Comparison of ENCODE assay signal across 8 cellular contexts in genomic region chr17:64963814-64964213, GRCh38. TPM values are rescaled to one million over a fixed set of nuclear protein-coding genes. Genes with fewer than 3 reads are reported as not detected.
DNase-seq lines count a peak whose midpoint lies in the region; ATAC-seq, FAIRE-seq and TF ChIP-seq lines count a peak whose summit lies in the region.
"Not testable (repeated sequence)": the region's sequence is repeated elsewhere in the genome, so short reads cannot be mapped to it uniquely, and the experiment has no call there.

No MANE protein-coding gene starts in this region.

- intact Hi-C loops in psoas muscle (cut with DNase I) = loop anchor here (5.0 kb wide), 3 partner anchors 42 to 138 kb away; partner anchors contain the start of gene GNA13 (in 1 of the 2)

- peak; percentile 48 to 49; a peak in 4 of 5 replicates for TF ChIP-seq RAD21 in A549 (conservative IDR thresholded peaks at IDR 0.05 in 1 of 2, IDR thresholded peaks at IDR 0.05 in 1 of 2)

- not testable (repeated sequence) for H3K9me3 ChIP-seq in A549; DND-41 (ENCODE audit: insufficient read depth, low read length, severe bottlenecking); OCI-LY1 (ENCODE audit: low read length); T-helper 17 cell (ENCODE audit: control insufficient read depth, low read length, poor library complexity, severe bottlenecking); psoas muscle

- not testable (repeated sequence) for H3K36me3 Mint-ChIP-seq in T-helper 17 cell (ENCODE audit: low read depth); immature natural killer cell

- not testable (repeated sequence) for H3K9me3 Mint-ChIP-seq in immature natural killer cell

- TF ChIP-seq POLR2A in A549 (IDR thresholded peaks at IDR 0.05; ENCODE audit: low read length) = not testable (repeated sequence)

- not testable (repeated sequence) for H4K20me1 ChIP-seq in DND-41 (ENCODE audit: insufficient read depth, low read length); OCI-LY1 (ENCODE audit: insufficient read depth, low read length)

- not testable (repeated sequence) for H3K4me3 ChIP-seq in A549; DND-41 (ENCODE audit: low read depth in 1 of 2, low read length in 2 of 2); OCI-LY1 (ENCODE audit: low read depth, low read length, poor library complexity, severe bottlenecking); astrocyte of the spinal cord (ENCODE audit: low read depth, low read length); psoas muscle

- not testable (repeated sequence) for H3F3A ChIP-seq in OCI-LY1 (ENCODE audit: insufficient read depth, low read length)

- H3K27me3 ChIP-seq in DND-41 (ENCODE audit: insufficient read depth, low read length, poor library complexity); OCI-LY1 (ENCODE audit: insufficient read depth, low read length); psoas muscle (ENCODE audit: insufficient read depth in 3 of 3, low read length in 2 of 3): not testable (repeated sequence)

- H3K4me1 ChIP-seq in A549 = peaks cover 24% of the 10 kb centered on the region; the same call in 2 of the 3 replicates
- peaks cover 65% of the 10 kb centered on the region for H3K4me1 ChIP-seq in DND-41 (ENCODE audit: insufficient read depth, low read length)
- H3K4me1 ChIP-seq in OCI-LY1 (ENCODE audit: insufficient read depth, low read length, severe bottlenecking) = peaks cover 80% of the 10 kb centered on the region
- H3K4me1 ChIP-seq in psoas muscle = peaks cover 15% of the 10 kb centered on the region

- POLR2A ChIA-PET in A549 (lab: Yijun Ruan, JAX) = interaction anchor here (1.0 to 1.4 kb wide), 2 partner anchors 12 to 192 kb away, joined by 3 to 5 read pairs; no protein-coding TSS in a partner anchor

- not testable (repeated sequence) for H2AFZ ChIP-seq in DND-41 (ENCODE audit: low read depth, low read length); OCI-LY1 (ENCODE audit: low read length)

- H3K27ac Mint-ChIP-seq in T-helper 17 cell (peak overlapping the region; percentile 95), immature natural killer cell (peak overlapping the region; percentile 64 to 98 (median 86))

- DNase-seq in A549 (ENCODE audit: low read depth in 1 of 2, low spot score in 1 of 2); DND-41; T-helper 17 cell; astrocyte of the spinal cord (ENCODE audit: low read depth, low spot score); immature natural killer cell; psoas muscle: not testable (repeated sequence)
- DNase-seq in Kasumi-1 (lab: John Stamatoyannopoulos, UW) = peak; percentile 17

- not testable (repeated sequence) for ATAC-seq in A549; DND-41 (ENCODE audit: insufficient read depth, low read depth); T-helper 17 cell; psoas muscle

- not testable (repeated sequence) for H3K4me2 ChIP-seq in A549; DND-41 (ENCODE audit: insufficient read depth, low read length)
- peak overlapping the region; percentile 35; the same call in 1 of the 2 replicates for H3K4me2 ChIP-seq in OCI-LY1 (ENCODE audit: low read length)

- FAIRE-seq in A549 (lab: Jason Lieb, UNC) = not testable (repeated sequence)

- H3K4me3 Mint-ChIP-seq in T-helper 17 cell, immature natural killer cell: not testable (repeated sequence)

- not testable (repeated sequence) for TF ChIP-seq EP300 in A549 (IDR thresholded peaks at IDR 0.05)

- CTCF ChIA-PET in A549 (lab: Yijun Ruan, JAX) = interaction anchor here (0.6 to 10.7 kb wide), 15 partner anchors 10 to 235 kb away, joined by 3 to 125 read pairs (median 5); partner anchors contain the start of genes GNA13, LRRC37A3 and RGS9

- in situ Hi-C loops in astrocyte of the spinal cord (cut with HindIII; ENCODE audit: low sequenced_read_pairs) = not testable (repeated sequence)

- not testable (repeated sequence) for H3K9me2 ChIP-seq in OCI-LY1 (ENCODE audit: low read depth, low read length)

- WGBS in A549 (ENCODE audit: missing lambda C conversion rate) = 96% methylated on average over 2 of the region's 2 CpGs
- WGBS in psoas muscle, 3 donors = 86 to 95% (median 91%) methylated on average over 2 of the region's 2 CpGs

- not testable (repeated sequence) for H3K27ac ChIP-seq in A549
- peak overlapping the region; percentile 51 for H3K27ac ChIP-seq in DND-41 (ENCODE audit: low read length)
- peak overlapping the region; percentile 97 for H3K27ac ChIP-seq in OCI-LY1 (ENCODE audit: low read depth, low read length, poor library complexity, severe bottlenecking)
- H3K27ac ChIP-seq in psoas muscle = peak overlapping the region; percentile 83

- not testable (repeated sequence) for H3K9ac ChIP-seq in DND-41 (ENCODE audit: low read depth, low read length); OCI-LY1 (ENCODE audit: low read length)

- peak; percentile 37; the same call in 2 of the 3 replicates for TF ChIP-seq CTCF in A549 (IDR thresholded peaks at IDR 0.05)
- TF ChIP-seq CTCF in DND-41 (IDR thresholded peaks at IDR 0.05; ENCODE audit: borderline replicate concordance, extremely low read depth, low read length, poor library complexity, severe bottlenecking) = peak; percentile 19
- peak; percentile 29 for TF ChIP-seq CTCF in OCI-LY1 (IDR thresholded peaks at IDR 0.05; ENCODE audit: low read length)
- peak; percentile 1 for TF ChIP-seq CTCF in astrocyte of the spinal cord (IDR thresholded peaks at IDR 0.05; ENCODE audit: low read depth, low read length)
- TF ChIP-seq CTCF in psoas muscle (IDR thresholded peaks at IDR 0.05) = not testable (repeated sequence)

- H3K4me1 Mint-ChIP-seq in T-helper 17 cell (peaks cover 37% of the 10 kb centered on the region), immature natural killer cell (peaks cover 58 to 63% of the 10 kb centered on the region in 2 donors)

- not testable (repeated sequence) for H3K27me3 Mint-ChIP-seq in T-helper 17 cell
- peaks cover 3 to 13% (median 3%) of the 10 kb centered on the region in 3 donors for H3K27me3 Mint-ChIP-seq in immature natural killer cell (ENCODE audit: low read depth in 3 of 3)

- H3K79me2 ChIP-seq in DND-41 (ENCODE audit: insufficient read depth, low read length); OCI-LY1 (ENCODE audit: insufficient read depth, low read length): not testable (repeated sequence)

- H3K36me3 ChIP-seq in DND-41 (ENCODE audit: insufficient read depth, low read length); OCI-LY1 (ENCODE audit: insufficient read depth, low read length); psoas muscle (ENCODE audit: insufficient read depth in 1 of 2, low read depth in 1 of 2): not testable (repeated sequence)

TF ChIP-seq in A549, 52 proteins besides CTCF, POLR2A, EP300 and RAD21:
- TF ChIP-seq SMC3 (IDR thresholded peaks at IDR 0.05) = peak; percentile 33; the same call in 1 of the 3 replicates

RNA-seq across cellular contexts. Expression of gene LRRC37A3, which starts 44.5 kb away (rescaled TPM):
- polyA plus RNA-seq in A549 (2011; rRNA removed) = 4.9 and 6.9 TPM in 2 replicates
- polyA plus RNA-seq in A549 (2012; cell fraction: cytosol; rRNA removed) = 1.3 and 1.7 TPM in 2 replicates
- polyA plus RNA-seq in A549 (2012; cell fraction: nucleus; rRNA removed) = 3.1 and 7.3 TPM in 2 replicates
- polyA plus RNA-seq in A549 (2017; fragmentation: RNase III; extraction: RNeasy Plus Mini Kit Qiagen cat#74134 plus additional on column Dnase treatment) = 2.7 to 3.8 TPM (median 2.8 TPM) in 3 replicates
- polyA minus RNA-seq in A549 (2011; rRNA and poly(A)+ RNA removed) = 11.3 and 19.7 TPM in 2 replicates
- 10 to 100 TPM; 18.6 to 50.9 TPM for total RNA-seq in T-helper 17 cell
- 1 to 10 TPM in 2 of 3 donors, under 1 TPM in 1; 0.58 to 2.3 (median 2.2) TPM for polyA plus RNA-seq in immature natural killer cell
- 1 to 10 TPM; 1.6 to 5.1 (median 3.8) TPM for total RNA-seq in psoas muscle
- 1 to 10 TPM in 1 of 3 donors, under 1 TPM in 2; 0.38 to 1.4 (median 0.93) TPM for polyA plus RNA-seq in psoas muscle
